In the genomic region with DNA sequence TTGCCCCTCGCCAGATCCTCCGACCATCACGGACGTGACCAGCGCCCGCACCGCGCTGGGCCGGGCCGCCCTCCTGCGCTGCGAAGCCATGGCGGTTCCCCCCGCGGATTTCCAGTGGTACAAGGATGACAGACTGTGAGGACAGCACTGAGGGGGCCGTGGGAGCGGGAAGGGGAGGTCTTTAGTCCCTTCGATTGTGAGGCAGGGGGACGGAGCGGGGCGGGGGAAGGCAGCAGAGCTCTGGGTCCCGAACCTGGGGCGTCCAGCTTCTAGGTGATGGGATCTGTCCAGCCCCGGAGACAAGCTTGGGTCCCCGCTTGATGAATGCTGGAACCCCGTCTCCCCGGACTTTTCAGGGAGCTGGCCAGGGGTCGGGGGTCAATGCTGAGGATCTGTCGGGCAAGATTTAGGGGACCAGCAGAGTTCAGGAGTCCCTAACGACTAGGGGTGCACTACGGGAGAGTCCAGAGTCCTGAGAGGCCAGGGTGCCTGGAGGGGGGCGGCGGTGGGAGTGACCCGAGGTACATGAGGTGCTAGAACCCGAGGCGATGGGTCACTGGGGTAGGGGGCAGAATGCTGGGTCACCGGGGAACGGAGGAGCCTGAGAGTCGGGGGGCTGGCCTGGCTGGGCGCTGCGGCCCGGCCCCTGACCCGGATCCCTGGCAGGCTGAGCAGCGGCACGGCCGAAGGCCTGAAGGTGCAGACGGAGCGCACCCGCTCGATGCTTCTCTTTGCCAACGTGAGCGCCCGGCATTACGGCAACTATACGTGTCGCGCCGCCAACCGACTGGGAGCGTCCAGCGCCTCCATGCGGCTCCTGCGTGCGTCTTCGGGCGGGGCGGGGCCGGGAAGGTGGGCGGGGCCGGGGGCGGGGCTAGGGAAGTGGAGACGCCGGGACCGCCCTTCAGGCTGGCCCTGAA, we compare ENCODE assay signal across 1 cellular context.
TF ChIP-seq lines count a peak whose summit lies in the region.

No MANE protein-coding gene starts in this region.

TF ChIP-seq in HCT116, 20 proteins besides CTCF, POLR2A, EP300 and RAD21 (continued from another document):
- peak; percentile 25; the same call in 1 of the 2 replicates for TF ChIP-seq POLR2AphosphoS5 (IDR thresholded peaks at IDR 0.05; ENCODE audit: low read depth, low read length)
TF ChIP-seq in HCT116: peak in this region for 1.
